20 cellular contexts compared by ENCODE assay signal in the genomic region with DNA sequence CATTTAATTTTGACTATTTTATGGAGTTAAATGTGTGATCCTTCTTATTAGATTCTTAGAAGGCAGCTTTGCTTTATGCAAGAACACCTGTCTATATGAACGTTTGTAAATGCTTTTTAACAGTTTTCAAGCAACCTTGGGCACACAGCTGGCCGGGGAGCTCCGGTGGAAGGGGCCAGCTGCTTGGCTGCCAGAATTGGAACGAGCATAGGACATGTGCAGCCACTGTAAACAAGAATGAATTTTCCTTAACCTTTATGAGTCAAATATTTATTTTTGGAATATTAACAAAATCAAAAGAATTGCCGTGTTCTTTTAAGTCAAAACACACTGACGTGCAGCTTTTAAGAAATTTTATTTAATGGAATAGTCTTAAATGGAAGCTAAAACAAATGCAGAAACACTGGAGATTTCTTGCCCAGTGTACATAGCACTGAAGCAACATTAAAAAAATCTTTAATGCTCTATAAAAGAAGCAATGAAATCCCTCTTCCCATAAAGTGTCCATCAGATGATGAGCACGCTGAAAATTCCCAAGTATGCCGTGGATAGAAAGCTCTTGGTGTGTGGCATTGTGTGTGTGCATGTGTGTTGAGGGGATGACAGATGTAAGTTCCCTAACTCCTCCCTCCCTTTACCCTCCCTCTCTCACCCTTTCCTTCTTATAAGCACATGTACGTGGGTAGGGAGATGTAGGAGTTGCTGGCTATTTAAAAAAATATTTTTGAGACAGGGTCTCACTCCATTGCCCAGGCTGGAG.
DNase-seq lines count a peak whose midpoint lies in the region; ATAC-seq, FAIRE-seq and TF ChIP-seq lines count a peak whose summit lies in the region.
"Had no signal": no experiment of that assay in that cellular context is flagged by ENCODE, and none has a peak within 500 bp of the region (broad histone marks: within the 10 kb centered on the region; RNA-seq: fewer than 3 reads in every experiment).

No MANE protein-coding gene starts in this region.

- peak; percentile 76 to 84 (median 82) for ATAC-seq in pancreas

- H3K9me3 ChIP-seq in MG63 (no peaks in the 10 kb centered on the region), fibroblast of lung (ENCODE audit: control insufficient read depth, insufficient read depth, low read depth, low read length) (no peaks in the 10 kb centered on the region), pancreas (no peaks in the 10 kb centered on the region)

- no peaks in the 10 kb centered on the region for H3K27me3 ChIP-seq in MG63
- H3K27me3 ChIP-seq in fibroblast of lung (ENCODE audit: control insufficient read depth, insufficient read depth, low read length) = peaks cover 4% of the 10 kb centered on the region
- H3K27me3 ChIP-seq in pancreas = no peaks in the 10 kb centered on the region

- H2AFZ ChIP-seq in fibroblast of lung (ENCODE audit: low read length) = no peak overlapping the region

- H4K20me1 ChIP-seq in fibroblast of lung (ENCODE audit: control insufficient read depth, extremely low read depth, insufficient read depth, low read length) = no peaks in the 10 kb centered on the region

- H3K4me3 Mint-ChIP-seq in glutamatergic neuron (ENCODE audit: unreplicated experiment) = no peak overlapping the region
- H3K4me3 Mint-ChIP-seq: IgD-negative memory B cell had no signal

- no peak for FAIRE-seq in pancreas (lab: Jason Lieb, UNC)

- H3K4me1 Mint-ChIP-seq in glutamatergic neuron (ENCODE audit: low read depth, unreplicated experiment) = peaks cover 13% of the 10 kb centered on the region

- H3K4me2 ChIP-seq in fibroblast of lung (ENCODE audit: extremely low read depth, insufficient read depth, low read length) = peak overlapping the region; percentile 84

- no peaks in the 10 kb centered on the region for H3K36me3 Mint-ChIP-seq in glutamatergic neuron (ENCODE audit: unreplicated experiment)
- H3K36me3 Mint-ChIP-seq: IgD-negative memory B cell had no signal

- H3K27ac ChIP-seq in fibroblast of lung (ENCODE audit: insufficient read depth, low read length) (peak overlapping the region; percentile 28), pancreas (peak overlapping the region; percentile 46 to 58 (median 57))

- H3K36me3 ChIP-seq in MG63 (no peaks in the 10 kb centered on the region), fibroblast of lung (ENCODE audit: control insufficient read depth, insufficient read depth, low read length) (no peaks in the 10 kb centered on the region), pancreas (no peaks in the 10 kb centered on the region)

- TF ChIP-seq CTCF in AG10803 (conservative IDR thresholded peaks at IDR 0.05; ENCODE audit: low read length) (no peak), fibroblast of lung (conservative IDR thresholded peaks at IDR 0.05 in 1 of 2, IDR thresholded peaks at IDR 0.05 in 1 of 2; ENCODE audit: low read depth in 1 of 2, low read length in 2 of 2) (no peak), pancreas (IDR thresholded peaks at IDR 0.05) (no peak), glutamatergic neuron (IDR thresholded peaks at IDR 0.05; ENCODE audit: partially characterized antibody, unreplicated experiment) (no peak)

- peak; percentile 24 for DNase-seq in AG10803 (ENCODE audit: low read depth)
- peak; percentile 52 for DNase-seq in MG63
- peak in 1 of 2 donors; percentile 78 for DNase-seq in fibroblast of lung (ENCODE audit: low read depth in 2 of 2)
- peak in 4 of 6 donors; percentile 41 to 67 (median 58) for DNase-seq in pancreas
- no peak for DNase-seq in NAMALWA (ENCODE audit: low spot score)
- DNase-seq in NCI-H2227 treated with DMSO at 0.1 percent for 48 hours (lab: John Stamatoyannopoulos, UW) = no peak
- DNase-seq in glutamatergic neuron = no peak
- DNase-seq in KG1 (lab: John Stamatoyannopoulos, UW) = no peak
- DNase-seq: AML-193; COR-L47; DMS53; H7; NCI-H1092; NCI-H1694 treated with DMSO at 0.1 percent for 48 hours; NCI-H2107; NCI-H345; NCI-H526 treated with DMSO at 0.1 percent for 48 hours; NK-92 treated with Interleukin-12 subunit alpha and Interleukin-12 subunit beta, amount 100 ng/mL, for 24 hours; SIG-M5 had no signal

- WGBS in pancreas, 2 donors = 20 to 24% methylated on average over 9 of the region's 9 CpGs

- H3K27ac Mint-ChIP-seq in glutamatergic neuron (ENCODE audit: unreplicated experiment) = no peak overlapping the region
- H3K27ac Mint-ChIP-seq: IgD-negative memory B cell had no signal

- no peaks in the 10 kb centered on the region for H3K79me2 ChIP-seq in fibroblast of lung (ENCODE audit: control insufficient read depth, insufficient read depth, low read length)

- no peaks in the 10 kb centered on the region for H3K9me3 Mint-ChIP-seq in glutamatergic neuron (ENCODE audit: unreplicated experiment)
- H3K9me3 Mint-ChIP-seq: IgD-negative memory B cell had no signal

- intact Hi-C loops in pancreas (cut with DNase I) = no loop called here

- H3K9ac ChIP-seq in fibroblast of lung (ENCODE audit: insufficient read depth, low read length) = no peak overlapping the region

- H3K4me3 ChIP-seq in AG10803 (ENCODE audit: low read length) (no peak overlapping the region), MG63 (no peak overlapping the region), fibroblast of lung (replicated peaks in 1 of 4; ENCODE audit: control extremely low read depth in 1 of 4, insufficient read depth in 1 of 4, low read depth in 3 of 4, low read length in 4 of 4) (peak overlapping the region in 1 of 4 experiments; percentile 8), pancreas (peak overlapping the region in 2 of 4 donors; percentile 20 to 24)

- H3K4me1 ChIP-seq in fibroblast of lung (ENCODE audit: control insufficient read depth, extremely low read depth, insufficient read depth, low read length) = peaks cover 18% of the 10 kb centered on the region
- H3K4me1 ChIP-seq in pancreas = peaks cover 0 to 10% (median 10%) of the 10 kb centered on the region in 3 donors

- H3K27me3 Mint-ChIP-seq in glutamatergic neuron (ENCODE audit: unreplicated experiment) = peaks cover 4% of the 10 kb centered on the region

Comparison
In these comparisons a context has a peak if more than half of its experiments do, and no peak if none do; other contexts are left out.
1. DNase-seq: peak in AG10803 (single experiment), MG63 (single experiment) and pancreas (4 of 6); none in NAMALWA (single experiment), NCI-H2227 treated with DMSO at 0.1 percent for 48 hours (single experiment), glutamatergic neuron (single experiment) and KG1 (single experiment).